ENCODE assay signal across 18 cellular contexts in the genomic region with DNA sequence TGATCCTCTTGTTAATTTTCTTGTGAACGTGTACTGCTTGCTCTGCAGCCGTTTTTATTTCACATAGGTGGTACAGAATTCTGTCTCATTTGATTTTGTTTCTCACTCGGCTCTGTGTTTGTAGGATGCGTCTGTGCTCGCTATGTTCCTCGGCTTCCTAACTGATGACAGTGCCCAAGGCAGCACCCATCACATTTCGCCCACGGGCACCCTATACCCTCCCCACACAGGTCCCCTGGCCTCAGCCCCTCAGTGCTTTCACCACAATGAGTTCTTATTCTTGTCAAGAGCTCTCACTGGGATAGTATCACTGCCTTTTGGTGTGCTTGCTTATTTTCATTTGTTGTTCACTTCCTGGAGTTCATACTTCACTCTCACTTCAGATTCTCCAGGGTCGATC. TPM values are rescaled to one million over a fixed set of nuclear protein-coding genes. Genes with fewer than 3 reads are reported as not detected.
"Had no signal": no experiment of that assay in that cellular context is flagged by ENCODE, and none has a peak within 500 bp of the region (broad histone marks: within the 10 kb centered on the region; RNA-seq: fewer than 3 reads in every experiment).

No MANE protein-coding gene starts in this region.

- DNase-seq: NCI-H1048, NCI-H1105, NCI-H1436 treated with DMSO at 0.1 percent for 48 hours, NCI-H187 treated with DMSO at 0.1 percent for 48 hours, NCI-H2029 treated with DMSO at 0.1 percent for 48 hours, NCI-H345, NCI-H524, NCI-H526 treated with DMSO at 0.1 percent for 48 hours, NCI-H774, Right ventricle myocardium superior, RPMI8226, SIG-M5 had no signal

- H3K4me3 ChIP-seq: SJSA1, SK-N-MC had no signal

- H3K9me3 ChIP-seq: SJSA1 had no signal

- H3K27me3 ChIP-seq: SJSA1 had no signal

- H3K27ac ChIP-seq: SJSA1, SK-N-MC had no signal

- H3K4me1 ChIP-seq: SJSA1 had no signal

RNA-seq across cellular contexts. Expression of a gene that starts 28.1 kb away (rescaled TPM):
- total RNA-seq: HT-29, LHCN-M2, MCF 10A, NCI-H460, Right ventricle myocardium superior, SJSA1 had no signal
